Comparison of ENCODE assay signal across 21 cellular contexts in the genomic region with DNA sequence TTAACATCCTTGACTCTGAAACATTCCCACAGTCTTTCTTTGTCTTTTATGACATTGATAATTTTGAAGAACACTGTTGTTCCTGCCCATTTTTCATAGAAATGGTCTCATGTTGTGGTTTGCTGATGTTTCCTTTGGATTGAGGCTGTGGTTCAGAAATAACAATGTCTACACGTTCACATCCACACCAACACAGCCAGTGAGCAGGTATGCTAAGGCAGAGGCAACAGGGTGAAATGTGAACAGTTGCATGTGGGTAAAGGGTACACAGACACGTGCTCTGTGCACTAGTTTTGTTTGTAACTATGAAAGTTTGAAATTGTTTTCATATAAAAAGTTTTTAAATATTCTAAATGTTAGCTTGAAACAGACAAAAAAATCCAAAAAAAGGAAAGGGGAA.
"Had no signal": no experiment of that assay in that cellular context is flagged by ENCODE, and none has a peak within 500 bp of the region (broad histone marks: within the 10 kb centered on the region; RNA-seq: fewer than 3 reads in every experiment).

No MANE protein-coding gene starts in this region.

- H3K9me3 ChIP-seq: left ventricle myocardium inferior, lower lobe of right lung, ovary, right atrium auricular region, sigmoid colon, stomach, thoracic aorta, transverse colon had no signal

- FAIRE-seq: kidney had no signal

- H3K4me3 ChIP-seq: hepatocyte, left ventricle myocardium inferior, lower lobe of right lung, neural progenitor cell, ovary, right atrium auricular region, sigmoid colon, skin epidermis, stomach, thoracic aorta, transverse colon had no signal

- H3K79me2 ChIP-seq: hepatocyte had no signal

- H3K9ac ChIP-seq: neural progenitor cell had no signal

- H2AFZ ChIP-seq: hepatocyte, neural progenitor cell had no signal

- H3K4me1 ChIP-seq: lower lobe of right lung, neural progenitor cell, sigmoid colon, stomach, transverse colon had no signal

- H3K36me3 ChIP-seq: neural progenitor cell, ovary, transverse colon had no signal

- H3K27me3 ChIP-seq: hepatocyte, neural progenitor cell, ovary, right atrium auricular region, sigmoid colon, stomach, transverse colon had no signal

- H3K4me2 ChIP-seq: hepatocyte, neural progenitor cell had no signal

- H3K27ac ChIP-seq: hepatocyte, left ventricle myocardium inferior, lower lobe of right lung, neural progenitor cell, ovary, right atrium auricular region, sigmoid colon, stomach, thoracic aorta, transverse colon had no signal

- DNase-seq: foreskin melanocyte; head of caudate nucleus; kidney; left cardiac atrium; lower lobe of right lung; mesenchymal stem cell; midbrain; nucleus accumbens; sigmoid colon; stimulated activated CD4-positive, alpha-beta T cell treated with anti-CD3 and anti-CD28 coated beads, Interleukin-4, amount 100 ng/mL, for 4 hours; stimulated activated naive CD4-positive, alpha-beta T cell; stomach; substantia nigra; transverse colon had no signal
